ENCODE assay signal across 1 cellular context in genomic region chr9:1284727-1285126, GRCh38.
TF ChIP-seq lines count a peak whose summit lies in the region.

No MANE protein-coding gene starts in this region.

TF ChIP-seq in GM12878, 131 proteins besides CTCF, POLR2A, EP300 and RAD21 (continued from another document):
- peak; percentile 57; the same call in 1 of the 2 replicates for TF ChIP-seq MTA2 (IDR thresholded peaks at IDR 0.05; ENCODE audit: low read depth)
